Comparison of ENCODE assay signal across 17 cellular contexts in the genomic region with DNA sequence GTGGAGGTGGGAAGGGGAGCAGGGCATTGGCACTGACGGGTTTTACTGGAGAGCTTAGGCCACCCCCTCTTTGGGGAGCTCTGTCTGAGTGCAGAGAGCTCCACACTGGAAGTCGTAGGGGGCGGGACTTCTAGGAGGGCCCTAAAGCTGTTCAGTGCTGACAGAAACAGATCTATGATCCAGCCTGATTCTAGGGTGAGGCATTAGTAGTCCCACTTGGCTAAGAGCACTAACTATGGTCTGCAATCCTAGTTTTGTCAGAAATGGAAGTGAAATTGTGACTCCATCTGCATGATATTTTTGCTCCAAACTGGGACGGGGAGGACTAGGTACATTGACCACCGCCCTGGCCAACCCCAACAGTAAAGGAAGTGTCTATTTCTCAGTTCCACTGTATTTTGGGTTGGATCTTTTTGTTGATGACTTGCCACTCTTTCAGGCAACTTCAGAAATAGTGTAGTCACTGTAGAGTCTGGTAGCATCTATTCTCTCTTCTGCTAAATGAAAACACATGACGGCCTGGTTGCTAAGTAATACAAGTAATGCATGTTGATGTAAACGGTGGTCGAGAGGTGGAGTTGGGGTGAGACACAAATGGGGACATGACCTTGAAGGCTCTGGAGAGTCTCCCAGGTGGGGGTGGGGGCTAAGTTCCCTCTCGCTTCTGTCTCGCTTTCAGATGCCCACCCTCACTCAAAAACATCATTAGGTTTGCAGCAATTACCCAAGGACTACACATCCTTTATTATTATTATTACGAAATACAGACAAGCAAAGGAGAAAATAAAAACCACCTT.
"Had no signal": no experiment of that assay in that cellular context is flagged by ENCODE, and none has a peak within 500 bp of the region (broad histone marks: within the 10 kb centered on the region; RNA-seq: fewer than 3 reads in every experiment).

No MANE protein-coding gene starts in this region.

- H3K9me3 Mint-ChIP-seq: stimulated activated effector memory CD8-positive, alpha-beta T cell treated with anti-CD3 and anti-CD28 coated beads, Interleukin-12 subunit alpha, Interleukin-12 subunit beta, amount 100 ng/mL, for 72 hours had no signal

- H3K9me3 ChIP-seq: uterus had no signal

- H3K4me3 Mint-ChIP-seq: naive thymus-derived CD8-positive, alpha-beta T cell; stimulated activated effector memory CD8-positive, alpha-beta T cell treated with anti-CD3 and anti-CD28 coated beads, Interleukin-12 subunit alpha, Interleukin-12 subunit beta, amount 100 ng/mL, for 72 hours had no signal

- FAIRE-seq: kidney, TTC549 had no signal

- H3K27ac Mint-ChIP-seq: naive thymus-derived CD8-positive, alpha-beta T cell; stimulated activated effector memory CD8-positive, alpha-beta T cell treated with anti-CD3 and anti-CD28 coated beads, Interleukin-12 subunit alpha, Interleukin-12 subunit beta, amount 100 ng/mL, for 72 hours had no signal

- H3K27ac ChIP-seq: brain microvascular endothelial cell, epithelial cell of prostate, left lung, uterus had no signal

- H3K4me1 Mint-ChIP-seq: stimulated activated effector memory CD8-positive, alpha-beta T cell treated with anti-CD3 and anti-CD28 coated beads, Interleukin-12 subunit alpha, Interleukin-12 subunit beta, amount 100 ng/mL, for 72 hours had no signal

- DNase-seq: activated CD4-positive, alpha-beta T cell treated with anti-CD3 and anti-CD28 coated beads, Interleukin-2, amount 50 U/mL, for 1 hour; activated naive CD4-positive, alpha-beta T cell treated with Interleukin-2 at 50 U/mL for 16 hours; activated T-cell treated with anti-CD3 and anti-CD28 coated beads for 4 hours; anterior cingulate cortex; brain microvascular endothelial cell; cerebellar nuclear complex; effector memory CD4-positive, alpha-beta T cell; glutamatergic neuron; hypothalamus; kidney; left lung; mammary epithelial cell; naive thymus-derived CD8-positive, alpha-beta T cell; uterus had no signal

- H3K4me3 ChIP-seq: left lung, uterus had no signal

- H3K27me3 ChIP-seq: brain microvascular endothelial cell, left lung, uterus had no signal

- H3K4me1 ChIP-seq: left lung, uterus had no signal

- ATAC-seq: left lung; naive thymus-derived CD8-positive, alpha-beta T cell; stimulated activated effector memory CD8-positive, alpha-beta T cell treated with anti-CD3 and anti-CD28 coated beads, Interleukin-12 subunit alpha, Interleukin-12 subunit beta, amount 100 ng/mL, for 72 hours had no signal

- H3K36me3 Mint-ChIP-seq: stimulated activated effector memory CD8-positive, alpha-beta T cell treated with anti-CD3 and anti-CD28 coated beads, Interleukin-12 subunit alpha, Interleukin-12 subunit beta, amount 100 ng/mL, for 72 hours had no signal

- H3K36me3 ChIP-seq: brain microvascular endothelial cell, left lung, uterus had no signal
